Comparison of ENCODE assay signal across 9 cellular contexts in genomic region chr3:143595456-143596077, GRCh38.
A peak's percentile ranks its signal among the peaks of the same experiment; 100 is the strongest.
DNase-seq lines count a peak whose midpoint lies in the region; ATAC-seq, FAIRE-seq and TF ChIP-seq lines count a peak whose summit lies in the region.
"Had no signal": no experiment of that assay in that cellular context is flagged by ENCODE, and none has a peak within 500 bp of the region (broad histone marks: within the 10 kb centered on the region; RNA-seq: fewer than 3 reads in every experiment).

No MANE protein-coding gene starts in this region.

- H3K4me3 ChIP-seq in BLaER1 treated with 17β-estradiol and CSF1 and Interleukin-3, amounts not matched to agents 10 nM and 100 nM, result no peak overlapping the region
- H3K4me3 ChIP-seq: transverse colon had no signal

- H3K9me3 ChIP-seq in BLaER1 treated with 17β-estradiol and CSF1 and Interleukin-3, amounts not matched to agents 10 nM and 100 nM (replicated peaks in 1 of 11), result no peaks in the 10 kb centered on the region
- H3K9me3 ChIP-seq: transverse colon had no signal

- no peak overlapping the region; a peak in 1 of 22 replicates for H3K27ac ChIP-seq in BLaER1 treated with 17β-estradiol and CSF1 and Interleukin-3, amounts not matched to agents 10 nM and 100 nM

- peaks cover 0 to 46% (median 0%) of the 10 kb centered on the region in 11 experiments; a peak in 5 of 22 replicates for H3K36me3 ChIP-seq in BLaER1 treated with 17β-estradiol and CSF1 and Interleukin-3, amounts not matched to agents 10 nM and 100 nM
- H3K36me3 ChIP-seq: transverse colon had no signal

- H3K4me1 ChIP-seq in BLaER1 treated with 17β-estradiol and CSF1 and Interleukin-3, amounts not matched to agents 10 nM and 100 nM, result peaks cover 8 to 22% (median 10%) of the 10 kb centered on the region in 10 experiments; a peak in 18 of 20 replicates

- no peak for FAIRE-seq in D721Med (lab: Jason Lieb, UNC)

- H3K27me3 ChIP-seq in BLaER1 treated with 17β-estradiol and CSF1 and Interleukin-3, amounts not matched to agents 10 nM and 100 nM, result no peaks in the 10 kb centered on the region
- H3K27me3 ChIP-seq: transverse colon had no signal

- ATAC-seq in GM19395 (IDR thresholded peaks at IDR 0.05; ENCODE audit: unreplicated experiment), result peak; percentile 98
- peak; percentile 99 for ATAC-seq in HG02943 (IDR thresholded peaks at IDR 0.05; ENCODE audit: low read depth, unreplicated experiment)

- H4K20me1 ChIP-seq in BLaER1 treated with 17β-estradiol and CSF1 and Interleukin-3, amounts not matched to agents 10 nM and 100 nM, result no peaks in the 10 kb centered on the region

- H3K9ac ChIP-seq in BLaER1 treated with 17β-estradiol and CSF1 and Interleukin-3, amounts not matched to agents 10 nM and 100 nM, result no peak overlapping the region

- peak overlapping the region in 7 of 11 experiments; percentile 7 to 40 (median 23); a peak in 13 of 22 replicates for H3K4me2 ChIP-seq in BLaER1 treated with 17β-estradiol and CSF1 and Interleukin-3, amounts not matched to agents 10 nM and 100 nM

- TF ChIP-seq CTCF in D721Med (IDR thresholded peaks at IDR 0.05; ENCODE audit: insufficient read depth, missing control alignments), result no peak

- DNase-seq in MV-4-11 (lab: John Stamatoyannopoulos, UW) (peak; percentile 39), NCI-H2196 (lab: John Stamatoyannopoulos, UW; ENCODE audit: unreplicated experiment) (no peak), OCI-M2 (lab: John Stamatoyannopoulos, UW; ENCODE audit: unreplicated experiment) (no peak), NCI-H82 (lab: John Stamatoyannopoulos, UW) (no peak), D721Med (ENCODE audit: insufficient read length, low spot score) (no peak)
- DNase-seq: transverse colon had no signal
